ENCODE assay signal across 28 cellular contexts in the genomic region with DNA sequence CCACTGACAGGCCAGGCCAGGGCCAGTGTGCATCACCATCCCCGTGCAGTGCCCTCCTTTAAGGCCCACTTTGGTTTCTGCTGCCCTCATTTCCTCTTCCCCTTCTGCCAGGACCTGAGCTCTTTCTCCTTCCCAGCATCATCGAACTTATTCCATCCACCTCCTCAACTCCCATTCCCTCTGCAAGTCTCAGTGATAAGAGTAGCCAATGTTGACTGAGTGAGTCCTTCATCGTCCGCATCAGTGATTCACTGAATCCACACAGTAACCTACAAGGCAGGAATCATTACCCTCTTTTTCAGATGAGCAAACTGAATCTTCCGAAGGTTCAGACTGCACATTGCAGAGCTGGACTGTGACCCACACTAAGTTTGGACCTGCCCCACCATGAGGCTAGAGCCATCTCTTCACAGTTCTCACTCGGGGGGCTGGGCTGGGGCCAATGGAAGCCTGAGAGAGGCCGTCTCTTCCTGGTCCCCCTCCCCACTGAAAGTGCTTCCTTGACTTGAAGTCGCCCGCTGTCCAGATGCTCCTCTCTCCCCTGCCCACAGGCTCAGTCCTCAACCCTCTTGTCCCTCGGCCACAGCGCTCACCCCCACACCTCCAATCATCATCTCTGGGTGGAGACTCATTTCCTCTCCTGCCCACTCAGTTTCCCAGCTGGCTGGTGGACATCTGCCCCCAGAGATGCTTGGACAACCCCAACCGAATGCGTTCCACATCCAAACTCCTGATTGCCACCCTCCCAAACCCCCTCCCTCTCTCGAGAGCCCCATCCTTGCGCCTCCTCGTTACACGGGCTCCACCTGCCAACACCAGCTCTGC. TPM values are rescaled to one million over a fixed set of nuclear protein-coding genes. Genes with fewer than 3 reads are reported as not detected.
A peak's percentile ranks its signal among the peaks of the same experiment; 100 is the strongest.
DNase-seq lines count a peak whose midpoint lies in the region; ATAC-seq and TF ChIP-seq lines count a peak whose summit lies in the region.
"Had no signal": no experiment of that assay in that cellular context is flagged by ENCODE, and none has a peak within 500 bp of the region (broad histone marks: within the 10 kb centered on the region; RNA-seq: fewer than 3 reads in every experiment).

No MANE protein-coding gene starts in this region.

- peaks cover 13% of the 10 kb centered on the region for H3K4me1 ChIP-seq in prostate gland (replicated peaks)
- H3K4me1 ChIP-seq in heart right ventricle = peaks cover 7 to 53% (median 17%) of the 10 kb centered on the region in 9 donors

- H3K4me3 ChIP-seq in prostate gland (no peak overlapping the region), heart right ventricle (no peak overlapping the region)
- H3K4me3 ChIP-seq: adrenal gland, esophagus muscularis mucosa, hepatocyte, tibial nerve had no signal

- no peak for ATAC-seq in activated naive CD4-positive, alpha-beta T cell treated with anti-CD3 and anti-CD28 coated beads, Interleukin-2, amount 50 U/mL, for 72 hours
- ATAC-seq in heart right ventricle (no peak), GM18517 (IDR thresholded peaks at IDR 0.05; ENCODE audit: unreplicated experiment) (no peak)
- ATAC-seq: activated CD8-positive, alpha-beta T cell treated with anti-CD3 and anti-CD28 coated beads for 36 hours; CD8-positive, alpha-beta T cell; effector memory CD8-positive, alpha-beta T cell; left colon; T-cell had no signal

- H3K36me3 Mint-ChIP-seq in activated naive CD4-positive, alpha-beta T cell treated with anti-CD3 and anti-CD28 coated beads, Interleukin-2, amount 50 U/mL, for 72 hours = no peaks in the 10 kb centered on the region

- TF ChIP-seq CTCF in RWPE1 (conservative IDR thresholded peaks at IDR 0.05; ENCODE audit: low read depth) (no peak), prostate gland (IDR thresholded peaks at IDR 0.05) (no peak), heart right ventricle (IDR thresholded peaks at IDR 0.05) (no peak)

- no peak for DNase-seq in activated naive CD4-positive, alpha-beta T cell treated with anti-CD3 and anti-CD28 coated beads, Interleukin-2, amount 50 U/mL, for 72 hours (ENCODE audit: low spot score in 2 of 2)
- DNase-seq in activated naive CD4-positive, alpha-beta T cell (lab: John Stamatoyannopoulos, UW) = no peak
- no peak for DNase-seq in RWPE1 (ENCODE audit: low spot score)
- peak; percentile 3 for DNase-seq in epidermal melanocyte (ENCODE audit: insufficient read length, low spot score)
- no peak for DNase-seq in prostate gland (ENCODE audit: low spot score)
- no peak for DNase-seq in heart right ventricle
- DNase-seq in erythroblast (lab: John Stamatoyannopoulos, UW) = no peak
- DNase-seq: activated CD4-positive, CD25-positive, alpha-beta regulatory T cell treated with anti-CD3 and anti-CD28 coated beads, Interleukin-2, amount 50 U/mL, for 72 hours; activated CD8-positive, alpha-beta T cell treated with anti-CD3 and anti-CD28 coated beads for 36 hours; CD8-positive, alpha-beta T cell; effector memory CD8-positive, alpha-beta T cell; foreskin melanocyte; left colon; NCI-H187 treated with DMSO at 0.1 percent for 48 hours; NCI-H526 treated with DMSO at 0.1 percent for 48 hours; occipital lobe; stimulated activated CD8-positive, alpha-beta memory T cell treated with anti-CD3 and anti-CD28 coated beads, Interleukin-4, amount 100 ng/mL, for 48 hours; T-cell had no signal

- H3K27me3 ChIP-seq in prostate gland (replicated peaks; ENCODE audit: insufficient read depth) (no peaks in the 10 kb centered on the region), heart right ventricle (no peaks in the 10 kb centered on the region)
- H3K27me3 ChIP-seq: adrenal gland, esophagus muscularis mucosa, hepatocyte, tibial nerve had no signal

- peak overlapping the region; percentile 60 for H3K27ac ChIP-seq in RWPE1
- peak overlapping the region; percentile 80 to 83 for H3K27ac ChIP-seq in prostate gland
- no peak overlapping the region for H3K27ac ChIP-seq in heart right ventricle
- H3K27ac ChIP-seq: hepatocyte, HL-60 had no signal

- intact Hi-C loops in prostate gland (cut with DNase I) (no loop called here), heart right ventricle (cut with DNase I) (loop anchor here in 2 of 10 donors (2.0 to 10.0 kb wide), 3 partner anchors 35 to 68 kb away; no protein-coding TSS in a partner anchor)

- POLR2A ChIA-PET in RWPE1 (lab: Yijun Ruan, JAX; ENCODE audit: low non-redundant PET) = no interaction called here

- no peaks in the 10 kb centered on the region for H3K9me3 Mint-ChIP-seq in activated naive CD4-positive, alpha-beta T cell treated with anti-CD3 and anti-CD28 coated beads, Interleukin-2, amount 50 U/mL, for 72 hours
- H3K9me3 Mint-ChIP-seq: activated CD8-positive, alpha-beta T cell treated with anti-CD3 and anti-CD28 coated beads for 36 hours; activated T-helper 2 cell treated with anti-CD3 and anti-CD28 coated beads, Interferon-gamma antibody, Interleukin-2, Interleukin-4, amounts not matched to agents 10 μg/mL and 5 μg/mL and 100 μg/mL, durations not matched to agents 14 hours and 24 hours and 36 hours; brain; CD8-positive, alpha-beta T cell; effector memory CD8-positive, alpha-beta T cell; T-cell had no signal

- CTCF ChIA-PET in RWPE1 (lab: Yijun Ruan, JAX) = interaction anchor here (0.7 kb wide), 1 partner anchor 68 kb away, joined by 3 read pairs; no protein-coding TSS in a partner anchor

- no peaks in the 10 kb centered on the region for H3K9me3 ChIP-seq in prostate gland
- no peaks in the 10 kb centered on the region for H3K9me3 ChIP-seq in heart right ventricle
- H3K9me3 ChIP-seq: adrenal gland, esophagus muscularis mucosa, tibial nerve had no signal

- no peaks in the 10 kb centered on the region for H3K36me3 ChIP-seq in prostate gland
- peaks cover 0 to 36% (median 13%) of the 10 kb centered on the region in 9 donors for H3K36me3 ChIP-seq in heart right ventricle

- H3K27ac Mint-ChIP-seq in activated naive CD4-positive, alpha-beta T cell treated with anti-CD3 and anti-CD28 coated beads, Interleukin-2, amount 50 U/mL, for 72 hours = peak overlapping the region; percentile 13 to 46
- H3K27ac Mint-ChIP-seq: activated CD8-positive, alpha-beta T cell treated with anti-CD3 and anti-CD28 coated beads for 36 hours; activated T-helper 2 cell treated with anti-CD3 and anti-CD28 coated beads, Interferon-gamma antibody, Interleukin-2, Interleukin-4, amounts not matched to agents 10 μg/mL and 5 μg/mL and 100 μg/mL, durations not matched to agents 14 hours and 24 hours and 36 hours; CD8-positive, alpha-beta T cell; T-cell had no signal

- 92% methylated on average over 17 of the region's 17 CpGs for WGBS in prostate gland
- 89 to 90% methylated on average over 17 of the region's 17 CpGs for WGBS in heart right ventricle, 2 donors

- TF ChIP-seq POLR2A in prostate gland (IDR thresholded peaks at IDR 0.05) (no peak), erythroblast (IDR thresholded peaks at IDR 0.05; ENCODE audit: low read length) (no peak)

RNA-seq across cellular contexts. Expression of a gene that starts 15.2 kb away (rescaled TPM):
- total RNA-seq in activated naive CD4-positive, alpha-beta T cell treated with anti-CD3 and anti-CD28 coated beads, Interleukin-2, amount 50 U/mL, for 72 hours = under 1 TPM; 0.33 to 0.34 TPM
- total RNA-seq in prostate gland (100 to 1,000 TPM in 1 of 2 donors, 10 to 100 TPM in 1; 41.9 to 152 TPM), heart right ventricle (10 to 100 TPM in 1 of 10 donors, 1 to 10 TPM in 8, under 1 TPM in 1; 0.77 to 17.8 (median 2.4) TPM)
- 1 to 10 TPM; 6.1 to 9.9 TPM for polyA plus RNA-seq in heart right ventricle
- total RNA-seq: activated CD8-positive, alpha-beta T cell treated with anti-CD3 and anti-CD28 coated beads for 36 hours; SK-MEL-5 had no signal

RNA-seq across cellular contexts. Expression of a gene that starts 53.7 kb away (rescaled TPM):
- total RNA-seq in activated naive CD4-positive, alpha-beta T cell treated with anti-CD3 and anti-CD28 coated beads, Interleukin-2, amount 50 U/mL, for 72 hours = not detected
- 1 to 10 TPM in 1 of 2 donors, not detected in 1; 1.4 TPM for total RNA-seq in prostate gland
- total RNA-seq in heart right ventricle = under 1 TPM in 5 of 10 donors, not detected in 5; 0.21 to 0.52 (median 0.32) TPM
- under 1 TPM; 0.04 to 0.73 TPM for polyA plus RNA-seq in heart right ventricle
- total RNA-seq: activated CD8-positive, alpha-beta T cell treated with anti-CD3 and anti-CD28 coated beads for 36 hours; CD8-positive, alpha-beta T cell; esophagus muscularis mucosa; occipital lobe; skeletal muscle tissue; T-cell had no signal
- polyA plus RNA-seq: hepatocyte had no signal

Comparison
In these comparisons a context has a peak if more than half of its experiments do, and no peak if none do; other contexts are left out.
1. H3K27ac ChIP-seq: peak in RWPE1 (single experiment) and prostate gland (2 of 2); none in heart right ventricle (0 of 10).